Comparison of ENCODE assay signal across 19 cellular contexts in genomic region chr5:43704243-43704642, GRCh38.
DNase-seq lines count a peak whose midpoint lies in the region; ATAC-seq and TF ChIP-seq lines count a peak whose summit lies in the region.
"Had no signal": no experiment of that assay in that cellular context is flagged by ENCODE, and none has a peak within 500 bp of the region (broad histone marks: within the 10 kb centered on the region; RNA-seq: fewer than 3 reads in every experiment).

No MANE protein-coding gene starts in this region.

- H3K36me3 Mint-ChIP-seq in neural crest cell (ENCODE audit: low read depth) = peaks cover 12% of the 10 kb centered on the region
- peaks cover 9 to 29% of the 10 kb centered on the region in 2 donors for H3K36me3 Mint-ChIP-seq in activated T-cell treated with anti-CD3 and anti-CD28 coated beads, Interleukin-2, amount 50 U/mL, for 72 hours (ENCODE audit: insufficient read depth in 2 of 2)

- H3K27me3 Mint-ChIP-seq in neural crest cell (ENCODE audit: low read depth) = no peaks in the 10 kb centered on the region
- H3K27me3 Mint-ChIP-seq in activated T-cell treated with anti-CD3 and anti-CD28 coated beads, Interleukin-2, amount 50 U/mL, for 72 hours (ENCODE audit: low read depth) = no peaks in the 10 kb centered on the region
- H3K27me3 Mint-ChIP-seq: CD4-positive, alpha-beta memory T cell; IgD-negative memory B cell had no signal

- TF ChIP-seq CTCF in LNCaP clone FGC (IDR thresholded peaks at IDR 0.05; ENCODE audit: control insufficient read depth, extremely low read depth, insufficient read depth) (no peak), neural crest cell (conservative IDR thresholded peaks at IDR 0.05) (no peak)

- no peaks in the 10 kb centered on the region for H3K4me1 Mint-ChIP-seq in neural crest cell
- no peaks in the 10 kb centered on the region for H3K4me1 Mint-ChIP-seq in activated T-cell treated with anti-CD3 and anti-CD28 coated beads, Interleukin-2, amount 50 U/mL, for 72 hours (ENCODE audit: low read depth)
- H3K4me1 Mint-ChIP-seq: CD14-positive monocyte, GM23338, IgD-negative memory B cell had no signal

- no peaks in the 10 kb centered on the region for H3K9me3 Mint-ChIP-seq in neural crest cell
- no peaks in the 10 kb centered on the region for H3K9me3 Mint-ChIP-seq in activated T-cell treated with anti-CD3 and anti-CD28 coated beads, Interleukin-2, amount 50 U/mL, for 72 hours
- H3K9me3 Mint-ChIP-seq: CD14-positive monocyte, GM23338, HFFc6 had no signal

- no peak overlapping the region for H3K4me3 ChIP-seq in LNCaP clone FGC (ENCODE audit: low read depth, low read length)
- H3K4me3 ChIP-seq: BLaER1, GM23338 had no signal

- ATAC-seq in Right ventricle myocardium superior (ENCODE audit: poor library complexity) = peak; percentile 6
- no peak for ATAC-seq in Right ventricle myocardium inferior
- ATAC-seq in activated T-cell treated with anti-CD3 and anti-CD28 coated beads, Interleukin-2, amount 50 U/mL, for 72 hours (replicated peaks in 1 of 2) = no peak
- ATAC-seq: GM23338, HCT116 had no signal

- DNase-seq in Right ventricle myocardium superior (no peak), Right ventricle myocardium inferior (ENCODE audit: missing footprints) (no peak), LNCaP clone FGC (ENCODE audit: low read depth) (peak; percentile 21), cerebellar cortex (ENCODE audit: low spot score) (peak; percentile 17), neural crest cell (ENCODE audit: low read depth, low spot score) (no peak), GOT3 (lab: John Stamatoyannopoulos, UW) (no peak), NCI-H1417 (lab: John Stamatoyannopoulos, UW) (no peak)
- DNase-seq in activated T-cell treated with anti-CD3 and anti-CD28 coated beads, Interleukin-2, amount 50 U/mL, for 72 hours = no peak
- DNase-seq: CD4-positive, alpha-beta memory T cell; DMS53; DND-41; EL; H7; HFFc6 had no signal

- intact Hi-C loops in Right ventricle myocardium superior (cut with DNase I) (no loop called here), Right ventricle myocardium inferior (cut with DNase I) (no loop called here)

- H3K4me3 Mint-ChIP-seq in neural crest cell = no peak overlapping the region
- H3K4me3 Mint-ChIP-seq in activated T-cell treated with anti-CD3 and anti-CD28 coated beads, Interleukin-2, amount 50 U/mL, for 72 hours = no peak overlapping the region
- H3K4me3 Mint-ChIP-seq: CD14-positive monocyte; CD4-positive, alpha-beta memory T cell; GM23338; HFFc6; IgD-negative memory B cell had no signal

- H3K27ac Mint-ChIP-seq in neural crest cell (ENCODE audit: unreplicated experiment) = peak overlapping the region; percentile 12
- no peak overlapping the region for H3K27ac Mint-ChIP-seq in activated T-cell treated with anti-CD3 and anti-CD28 coated beads, Interleukin-2, amount 50 U/mL, for 72 hours
- H3K27ac Mint-ChIP-seq: CD14-positive monocyte; CD4-positive, alpha-beta memory T cell; GM23338; HFFc6; IgD-negative memory B cell had no signal

Comparison
In these comparisons a context has a peak if more than half of its experiments do, and no peak if none do; other contexts are left out.
1. DNase-seq: peak in LNCaP clone FGC (single experiment) and cerebellar cortex (single experiment); none in Right ventricle myocardium superior (single experiment), Right ventricle myocardium inferior (single experiment), neural crest cell (single experiment), activated T-cell treated with anti-CD3 and anti-CD28 coated beads, Interleukin-2, amount 50 U/mL, for 72 hours (0 of 2), GOT3 (single experiment) and NCI-H1417 (0 of 3).